ENCODE assay signal across 1 cellular context in the genomic region with DNA sequence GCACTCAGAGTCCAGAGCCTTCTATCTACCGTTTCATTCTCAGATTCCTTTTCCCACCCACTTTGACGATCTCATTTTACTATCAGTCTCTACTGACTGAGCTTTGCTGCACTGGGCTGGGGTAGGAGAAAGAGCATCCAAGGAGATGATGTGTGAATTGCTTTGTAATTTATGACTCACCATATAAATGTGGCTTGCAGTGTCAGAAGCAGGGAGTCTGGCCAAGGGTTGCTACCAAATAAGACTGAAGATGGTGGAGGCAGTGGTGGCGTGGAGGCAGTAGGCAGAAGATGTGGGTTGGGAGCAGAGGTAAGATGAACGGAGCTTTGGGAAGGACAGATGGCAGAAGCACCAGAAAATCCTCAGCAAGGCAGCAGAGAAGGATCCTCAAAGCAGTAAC.
TF ChIP-seq lines count a peak whose summit lies in the region.

No MANE protein-coding gene starts in this region.

TF ChIP-seq in HepG2, 621 proteins besides CTCF, POLR2A, EP300 and RAD21 (continued from another document):
- TF ChIP-seq, protein P1, sequence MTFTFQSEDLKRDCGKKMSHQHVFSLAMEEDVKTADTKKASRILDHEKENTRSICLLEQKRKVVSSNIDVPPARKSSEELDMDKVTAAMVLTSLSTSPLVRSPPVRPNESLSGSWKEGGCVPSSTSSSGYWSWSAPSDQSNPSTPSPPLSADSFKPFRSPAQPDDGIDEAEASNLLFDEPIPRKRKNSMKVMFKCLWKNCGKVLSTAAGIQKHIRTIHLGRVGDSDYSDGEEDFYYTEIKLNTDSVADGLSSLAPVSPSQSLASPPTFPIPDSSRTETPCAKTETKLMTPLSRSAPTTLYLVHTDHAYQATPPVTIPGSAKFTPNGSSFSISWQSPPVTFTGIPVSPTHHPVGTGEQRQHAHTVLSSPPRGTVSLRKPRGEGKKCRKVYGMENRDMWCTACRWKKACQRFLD (CRISPR knock-in tag; IDR thresholded peaks at IDR 0.05; ENCODE audit: borderline replicate concordance) = no peak
- no peak for TF ChIP-seq SNAI1 (CRISPR knock-in tag; IDR thresholded peaks at IDR 0.05; ENCODE audit: borderline replicate concordance)
TF ChIP-seq in HepG2: peak in this region for 0.
